ENCODE assay signal across 8 cellular contexts in genomic region chr3:127590282-127590592, GRCh38. TPM values are rescaled to one million over a fixed set of nuclear protein-coding genes. Genes with fewer than 3 reads are reported as not detected.
DNase-seq lines count a peak whose midpoint lies in the region; ATAC-seq and TF ChIP-seq lines count a peak whose summit lies in the region.

No MANE protein-coding gene starts in this region.

- H2AFZ ChIP-seq in Loucy (ENCODE audit: low read length): no peak overlapping the region

- no peaks in the 10 kb centered on the region for H3K9me2 ChIP-seq in Loucy (replicated peaks; ENCODE audit: low read depth, low read length)

- H3K27me3 ChIP-seq in Loucy (ENCODE audit: insufficient read depth, low read length, poor library complexity, severe bottlenecking) (no peaks in the 10 kb centered on the region), left lung (no peaks in the 10 kb centered on the region), stomach smooth muscle (ENCODE audit: control insufficient read depth in 1 of 2, insufficient read depth in 2 of 2, low read length in 2 of 2) (no peaks in the 10 kb centered on the region)

- peak; percentile 72 for DNase-seq in GM13976 (ENCODE audit: low spot score)
- DNase-seq in astrocyte of the spinal cord (ENCODE audit: low read depth, low spot score): no peak
- DNase-seq in left lung: peak; percentile 49 to 90
- no peak for DNase-seq in NCI-H510A treated with DMSO at 0.1 percent for 48 hours (lab: John Stamatoyannopoulos, UW)
- DNase-seq in midbrain (lab: John Stamatoyannopoulos, UW): no peak

- H3K4me1 ChIP-seq in Loucy (ENCODE audit: insufficient read depth, low read length, poor library complexity, severe bottlenecking) (peaks cover 37% of the 10 kb centered on the region), left lung (peaks cover 16 to 63% of the 10 kb centered on the region in 2 donors), stomach smooth muscle (ENCODE audit: control insufficient read depth, insufficient read depth, low read length) (peaks cover 43% of the 10 kb centered on the region)

- TF ChIP-seq CTCF in GM13976 (IDR thresholded peaks at IDR 0.05; ENCODE audit: borderline replicate concordance, control extremely low read depth, extremely low read depth, insufficient read depth, missing control alignments) (no peak), Loucy (conservative IDR thresholded peaks at IDR 0.05; ENCODE audit: low read length) (no peak), astrocyte of the spinal cord (IDR thresholded peaks at IDR 0.05; ENCODE audit: low read depth, low read length) (no peak), left lung (IDR thresholded peaks at IDR 0.05) (no peak)

- H4K20me1 ChIP-seq in Loucy (ENCODE audit: insufficient read depth, low read length, poor library complexity, severe bottlenecking): peaks cover 41% of the 10 kb centered on the region

- H3K9me3 ChIP-seq in Loucy (ENCODE audit: insufficient read depth, low read depth, low read length) (no peaks in the 10 kb centered on the region), left lung (no peaks in the 10 kb centered on the region), stomach smooth muscle (ENCODE audit: control insufficient read depth in 2 of 2, low read length in 2 of 2) (no peaks in the 10 kb centered on the region)

- H3K36me3 ChIP-seq in Loucy (ENCODE audit: insufficient read depth, low read length): no peaks in the 10 kb centered on the region
- no peaks in the 10 kb centered on the region for H3K36me3 ChIP-seq in left lung
- peaks cover 2 to 3% of the 10 kb centered on the region in 2 donors for H3K36me3 ChIP-seq in stomach smooth muscle (ENCODE audit: control insufficient read depth in 2 of 2, insufficient read depth in 2 of 2, low read length in 2 of 2)

- H3K4me3 ChIP-seq in Loucy (ENCODE audit: low read length, poor library complexity, severe bottlenecking): peak overlapping the region; percentile 82
- peak overlapping the region; percentile 80 for H3K4me3 ChIP-seq in astrocyte of the spinal cord (ENCODE audit: low read depth, low read length)
- peak overlapping the region; percentile 90 to 97 for H3K4me3 ChIP-seq in left lung
- peak overlapping the region; percentile 87 to 90 for H3K4me3 ChIP-seq in stomach smooth muscle (ENCODE audit: low read length in 2 of 2)

- peak overlapping the region; percentile 78 for H3K9ac ChIP-seq in Loucy (ENCODE audit: low read depth, low read length, poor library complexity, severe bottlenecking)
- H3K9ac ChIP-seq in stomach smooth muscle (ENCODE audit: low read length in 2 of 2): peak overlapping the region; percentile 87 to 95

- H3K27ac ChIP-seq in left lung (peak overlapping the region; percentile 83 to 95), stomach smooth muscle (ENCODE audit: low read length) (peak overlapping the region; percentile 76)

- in situ Hi-C loops in GM13976 (cut with MboI; ENCODE audit: low sequenced_read_pairs, unreplicated experiment) (no loop called here), astrocyte of the spinal cord (cut with HindIII; ENCODE audit: low sequenced_read_pairs) (no loop called here)

- H3K79me2 ChIP-seq in Loucy (ENCODE audit: insufficient read depth, low read length): peaks cover 61% of the 10 kb centered on the region

- 0 out of 2 replicates have a peak, but pooled peaks cover 7% of the 10 kb centered on the region for H3F3A ChIP-seq in Loucy (ENCODE audit: low read depth)

- peak overlapping the region; percentile 77 for H3K4me2 ChIP-seq in Loucy (ENCODE audit: low read depth, low read length, poor library complexity, severe bottlenecking)

- intact Hi-C loops in left lung (cut with DNase I): no loop called here

- ATAC-seq in GM21737 (IDR thresholded peaks at IDR 0.05; ENCODE audit: unreplicated experiment) (peak; percentile 20), left lung (peak; percentile 68)

RNA-seq across cellular contexts. Expression of gene TPRA1, which starts 0.3 kb away (rescaled TPM):
- 10 to 100 TPM; 40.3 to 40.5 TPM for total RNA-seq in left lung

RNA-seq across cellular contexts. Expression of gene MCM2, which starts 8.0 kb away (rescaled TPM):
- total RNA-seq in left lung: 10 to 100 TPM; 17.0 to 37.8 TPM

RNA-seq across cellular contexts. Expression of gene PODXL2, which starts 38.7 kb away (rescaled TPM):
- total RNA-seq in left lung: 10 to 100 TPM in 1 of 2 donors, 1 to 10 TPM in 1; 2.9 to 12.3 TPM

Comparison
In these comparisons a context has a peak if more than half of its experiments do, and no peak if none do; other contexts are left out.
1. DNase-seq: peak in GM13976 (single experiment) and left lung (2 of 2); none in astrocyte of the spinal cord (single experiment), NCI-H510A treated with DMSO at 0.1 percent for 48 hours (single experiment) and midbrain (single experiment).
2. Peak in every context shown above with its lines, with median percentiles within 50 percentile points of each other: H3K4me3 ChIP-seq.